Comparison of ENCODE assay signal across 29 cellular contexts in genomic region chr1:4637616-4638346, GRCh38. TPM values are rescaled to one million over a fixed set of nuclear protein-coding genes. Genes with fewer than 3 reads are reported as not detected.
"Had no signal": no experiment of that assay in that cellular context is flagged by ENCODE, and none has a peak within 500 bp of the region (broad histone marks: within the 10 kb centered on the region; RNA-seq: fewer than 3 reads in every experiment).

No MANE protein-coding gene starts in this region.

- H3K4me1 ChIP-seq: ascending aorta, gastrocnemius medialis, left ventricle myocardium inferior, sigmoid colon, stomach, tibial artery, upper lobe of right lung had no signal

- ATAC-seq: gastrocnemius medialis had no signal

- H3K4me2 ChIP-seq: smooth muscle cell had no signal

- H3K9me3 Mint-ChIP-seq: activated naive CD4-positive, alpha-beta T cell treated with anti-CD3 and anti-CD28 coated beads, Interleukin-2, amount 10 ng/mL, durations not matched to agents 7 days and 5 days; activated naive CD8-positive, alpha-beta T cell treated with anti-CD3 and anti-CD28 coated beads, Interleukin-2, amount 10 ng/mL, durations not matched to agents 7 days and 5 days; brain; naive thymus-derived CD4-positive, alpha-beta T cell; stimulated activated naive B cell treated with anti-CD40 and anti-IgM and Interleukin-4, amounts not matched to agents 10 μg/mL and 1 μg/mL and 100 μg/mL, for 72 hours had no signal

- H3K27ac Mint-ChIP-seq: activated naive CD4-positive, alpha-beta T cell treated with anti-CD3 and anti-CD28 coated beads, Interleukin-2, amount 10 ng/mL, durations not matched to agents 7 days and 5 days; activated naive CD8-positive, alpha-beta T cell treated with anti-CD3 and anti-CD28 coated beads, Interleukin-2, amount 10 ng/mL, durations not matched to agents 7 days and 5 days; progenitor cell of endocrine pancreas; stimulated activated naive B cell treated with anti-CD40 and anti-IgM and Interleukin-4, amounts not matched to agents 10 μg/mL and 1 μg/mL and 100 μg/mL, for 72 hours had no signal

- H3K9me3 ChIP-seq: ascending aorta, gastrocnemius medialis, left ventricle myocardium inferior, sigmoid colon, stomach, tibial artery, upper lobe of right lung had no signal

- H3K36me3 ChIP-seq: ascending aorta, cardiac muscle cell, gastrocnemius medialis, left ventricle myocardium inferior, sigmoid colon, stomach, tibial artery, upper lobe of right lung had no signal

- DNase-seq: activated CD4-positive, alpha-beta T cell treated with anti-CD3 and anti-CD28 coated beads for 4 hours; activated CD4-positive, alpha-beta T cell treated with anti-CD3 and anti-CD28 coated beads, Interleukin-2, amount 50 U/mL, for 4 hours; activated effector memory CD4-positive, alpha-beta T cell treated with Interleukin-2 at 50 U/mL for 16 hours; activated naive CD4-positive, alpha-beta T cell treated with anti-CD3 and anti-CD28 coated beads, Interleukin-2, amount 10 ng/mL, durations not matched to agents 7 days and 5 days; activated naive CD8-positive, alpha-beta T cell treated with anti-CD3 and anti-CD28 coated beads, Interleukin-2, amount 10 ng/mL, durations not matched to agents 7 days and 5 days; activated T-cell treated with anti-CD3 and anti-CD28 coated beads for 4 hours; dorsolateral prefrontal cortex; effector memory CD4-positive, alpha-beta T cell; erythroblast; gastrocnemius medialis; glutamatergic neuron; left ventricle myocardium inferior; naive thymus-derived CD4-positive, alpha-beta T cell; sigmoid colon; stimulated activated CD4-positive, alpha-beta T cell treated with anti-CD3 and anti-CD28 coated beads, Interleukin-15, amount 100 ng/mL, for 24 hours; stimulated activated CD4-positive, alpha-beta T cell treated with anti-CD3 and anti-CD28 coated beads, Interleukin-2, amount 100 ng/mL, for 24 hours; stimulated activated naive B cell treated with anti-CD40 and anti-IgM and Interleukin-4, amounts not matched to agents 10 μg/mL and 1 μg/mL and 100 μg/mL, for 72 hours; stomach; upper lobe of right lung had no signal

- H3K4me3 Mint-ChIP-seq: activated naive CD4-positive, alpha-beta T cell treated with anti-CD3 and anti-CD28 coated beads, Interleukin-2, amount 10 ng/mL, durations not matched to agents 7 days and 5 days; activated naive CD8-positive, alpha-beta T cell treated with anti-CD3 and anti-CD28 coated beads, Interleukin-2, amount 10 ng/mL, durations not matched to agents 7 days and 5 days; brain; naive thymus-derived CD4-positive, alpha-beta T cell; stimulated activated naive B cell treated with anti-CD40 and anti-IgM and Interleukin-4, amounts not matched to agents 10 μg/mL and 1 μg/mL and 100 μg/mL, for 72 hours had no signal

- H3K27ac ChIP-seq: ascending aorta, cardiac muscle cell, coronary artery, dorsolateral prefrontal cortex, gastrocnemius medialis, left ventricle myocardium inferior, sigmoid colon, stomach, tibial artery, upper lobe of right lung, VCaP had no signal

- H3K36me3 Mint-ChIP-seq: activated naive CD4-positive, alpha-beta T cell treated with anti-CD3 and anti-CD28 coated beads, Interleukin-2, amount 10 ng/mL, durations not matched to agents 7 days and 5 days; activated naive CD8-positive, alpha-beta T cell treated with anti-CD3 and anti-CD28 coated beads, Interleukin-2, amount 10 ng/mL, durations not matched to agents 7 days and 5 days; brain; naive thymus-derived CD4-positive, alpha-beta T cell; stimulated activated naive B cell treated with anti-CD40 and anti-IgM and Interleukin-4, amounts not matched to agents 10 μg/mL and 1 μg/mL and 100 μg/mL, for 72 hours had no signal

- H3K27me3 ChIP-seq: ascending aorta, cardiac muscle cell, dorsolateral prefrontal cortex had no signal

- H3K4me3 ChIP-seq: ascending aorta, cardiac muscle cell, coronary artery, dorsolateral prefrontal cortex, gastrocnemius medialis, left ventricle myocardium inferior, sigmoid colon, smooth muscle cell, stomach, tibial artery, upper lobe of right lung had no signal

- H3K4me1 Mint-ChIP-seq: activated naive CD4-positive, alpha-beta T cell treated with anti-CD3 and anti-CD28 coated beads, Interleukin-2, amount 10 ng/mL, durations not matched to agents 7 days and 5 days; activated naive CD8-positive, alpha-beta T cell treated with anti-CD3 and anti-CD28 coated beads, Interleukin-2, amount 10 ng/mL, durations not matched to agents 7 days and 5 days; naive thymus-derived CD4-positive, alpha-beta T cell had no signal

RNA-seq across cellular contexts. Expression of gene AJAP1, which starts 16.6 kb away (rescaled TPM):
- total RNA-seq: activated naive CD8-positive, alpha-beta T cell treated with anti-CD3 and anti-CD28 coated beads, Interleukin-2, amount 10 ng/mL, durations not matched to agents 7 days and 5 days; cardiac muscle cell; lung microvascular endothelial cell; T-helper 1 cell treated with Interleukin-12 subunit alpha and Interleukin-12 subunit beta and Interleukin-4 antibody, amounts not matched to agents 30 ng/mL and 1 ng/mL, for 36 hours had no signal
- polyA plus RNA-seq: cardiac muscle cell had no signal
